ENCODE assay signal across 20 cellular contexts in genomic region chr13:96460571-96460970, GRCh38.
DNase-seq lines count a peak whose midpoint lies in the region; TF ChIP-seq lines count a peak whose summit lies in the region.
"Had no signal": no experiment of that assay in that cellular context is flagged by ENCODE, and none has a peak within 500 bp of the region (broad histone marks: within the 10 kb centered on the region; RNA-seq: fewer than 3 reads in every experiment).

No MANE protein-coding gene starts in this region.

- DNase-seq in COLO668 (lab: John Stamatoyannopoulos, UW; ENCODE audit: unreplicated experiment) (peak; percentile 79), MG63 (peak; percentile 4), NCI-H510A treated with DMSO at 0.1 percent for 48 hours (lab: John Stamatoyannopoulos, UW) (peak; percentile 50), choroid plexus epithelial cell (ENCODE audit: low read depth) (peak; percentile 0), NCI-H2029 treated with DMSO at 0.1 percent for 48 hours (lab: John Stamatoyannopoulos, UW) (no peak), HuH-7 (ENCODE audit: low spot score) (no peak)
- no peak for DNase-seq in stimulated activated CD8-positive, alpha-beta memory T cell treated with anti-CD3 and anti-CD28 coated beads, Interleukin-4, amount 100 ng/mL, for 48 hours
- no peak for DNase-seq in activated CD4-positive, alpha-beta T cell treated with anti-CD3 and anti-CD28 coated beads for 4 hours
- DNase-seq: ACHN; activated naive CD8-positive, alpha-beta T cell treated with anti-CD3 and anti-CD28 coated beads for 36 hours; CD4-positive, CD25-positive, alpha-beta regulatory T cell; GM23248; head of caudate nucleus; naive B cell; NCI-H446; ovary; right lobe of liver; stimulated activated naive CD8-positive, alpha-beta T cell treated with anti-CD3 and anti-CD28 coated beads, Interleukin-15, amount 100 ng/mL, for 72 hours had no signal

- TF ChIP-seq CTCF in choroid plexus epithelial cell (conservative IDR thresholded peaks at IDR 0.05; ENCODE audit: low read depth, low read length): no peak

- no peaks in the 10 kb centered on the region for H3K9me3 ChIP-seq in MG63
- H3K9me3 ChIP-seq: esophagus muscularis mucosa, ovary, right lobe of liver, SJSA1 had no signal

- H3K36me3 ChIP-seq in MG63: no peaks in the 10 kb centered on the region
- H3K36me3 ChIP-seq: esophagus muscularis mucosa, ovary, right lobe of liver, SJSA1 had no signal

- H3K4me3 ChIP-seq in MG63 (no peak overlapping the region), choroid plexus epithelial cell (ENCODE audit: low read depth, low read length) (no peak overlapping the region)
- H3K4me3 ChIP-seq: esophagus muscularis mucosa, GM23248, ovary, right lobe of liver, SJSA1 had no signal

- H3K27me3 ChIP-seq in MG63: no peaks in the 10 kb centered on the region
- H3K27me3 ChIP-seq: esophagus muscularis mucosa, ovary, right lobe of liver had no signal

Comparison
In these comparisons a context has a peak if more than half of its experiments do, and no peak if none do; other contexts are left out.
1. DNase-seq: peak in COLO668 (single experiment), MG63 (single experiment), NCI-H510A treated with DMSO at 0.1 percent for 48 hours (single experiment) and choroid plexus epithelial cell (single experiment); none in NCI-H2029 treated with DMSO at 0.1 percent for 48 hours (single experiment), stimulated activated CD8-positive, alpha-beta memory T cell treated with anti-CD3 and anti-CD28 coated beads, Interleukin-4, amount 100 ng/mL, for 48 hours (single experiment), activated CD4-positive, alpha-beta T cell treated with anti-CD3 and anti-CD28 coated beads for 4 hours (0 of 2) and HuH-7 (single experiment).